Comparison of ENCODE assay signal across 25 cellular contexts in the genomic region with DNA sequence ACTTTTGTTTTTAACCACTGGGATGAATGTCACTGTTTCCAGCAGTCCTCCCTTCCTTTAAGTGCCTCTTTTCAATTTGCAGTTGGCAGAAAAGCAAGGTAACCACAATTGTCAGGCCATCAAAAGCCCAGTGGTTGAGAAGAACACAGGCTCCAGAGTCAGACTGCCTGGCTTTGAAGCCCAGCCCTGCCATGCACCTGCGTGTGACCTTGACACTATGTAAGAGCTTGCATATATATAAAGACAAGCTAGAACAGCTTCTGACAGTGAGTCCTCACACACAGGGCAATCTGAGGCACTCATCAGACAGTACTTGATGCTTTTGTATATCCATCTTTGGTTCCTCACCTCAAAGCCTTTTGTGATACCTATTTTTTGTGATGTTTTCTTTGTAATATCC. TPM values are rescaled to one million over a fixed set of nuclear protein-coding genes. Genes with fewer than 3 reads are reported as not detected.
"Had no signal": no experiment of that assay in that cellular context is flagged by ENCODE, and none has a peak within 500 bp of the region (broad histone marks: within the 10 kb centered on the region; RNA-seq: fewer than 3 reads in every experiment).

No MANE protein-coding gene starts in this region.

- ATAC-seq: activated CD4-positive, alpha-beta T cell treated with anti-CD3 and anti-CD28 coated beads for 36 hours; activated T-cell treated with anti-CD3 and anti-CD28 coated beads, Interleukin-2, amount 50 U/mL, for 72 hours; stimulated activated naive B cell treated with anti-CD40 and anti-IgM and Interleukin-4, amounts not matched to agents 10 μg/mL and 1 μg/mL and 100 μg/mL, for 72 hours had no signal

- H3K4me2 ChIP-seq: hepatocyte, smooth muscle cell had no signal

- H2AFZ ChIP-seq: hepatocyte had no signal

- H3K27me3 ChIP-seq: colonic mucosa, gastroesophageal sphincter, suprapubic skin had no signal

- FAIRE-seq: bronchial epithelial cell, endometrium had no signal

- H3K4me3 ChIP-seq: colonic mucosa, gastroesophageal sphincter, hepatocyte, smooth muscle cell, suprapubic skin, tibial artery had no signal

- H3K36me3 ChIP-seq: colonic mucosa, gastroesophageal sphincter, neutrophil, suprapubic skin, tibial artery had no signal

- H3K79me2 ChIP-seq: hepatocyte had no signal

- H3K27ac ChIP-seq: colonic mucosa, hepatocyte, neutrophil, suprapubic skin, tibial artery had no signal

- H3K4me1 ChIP-seq: colonic mucosa, suprapubic skin, tibial artery had no signal

- H3K9me3 ChIP-seq: colonic mucosa, gastroesophageal sphincter, neutrophil, suprapubic skin, tibial artery had no signal

- DNase-seq: activated CD4-positive, alpha-beta T cell treated with anti-CD3 and anti-CD28 coated beads for 36 hours; activated CD4-positive, CD25-positive, alpha-beta regulatory T cell; activated effector memory CD4-positive, alpha-beta T cell treated with Interleukin-2 at 50 U/mL for 16 hours; activated naive CD4-positive, alpha-beta T cell treated with Interleukin-2 at 50 U/mL for 16 hours; activated T-cell treated with anti-CD3 and anti-CD28 coated beads for 4 hours; activated T-cell treated with anti-CD3 and anti-CD28 coated beads, Interleukin-2, amount 50 U/mL, for 72 hours; anterior cingulate cortex; cerebellar nuclear complex; colonic mucosa; effector CD8-positive, alpha-beta T cell; islet precursor cell; mammary epithelial cell; naive B cell; nephron progenitor cell; stimulated activated CD4-positive, alpha-beta T cell treated with anti-CD3 and anti-CD28 coated beads, Interleukin-15, amount 100 ng/mL, for 24 hours; stimulated activated CD4-positive, alpha-beta T cell treated with anti-CD3 and anti-CD28 coated beads, Interleukin-2, amount 100 ng/mL, for 24 hours; stimulated activated naive B cell treated with anti-CD40 and anti-IgM and Interleukin-4, amounts not matched to agents 10 μg/mL and 1 μg/mL and 100 μg/mL, for 72 hours; tibial artery had no signal

RNA-seq across cellular contexts. Expression of gene CCBE1, which starts 11.0 kb away (rescaled TPM):
- polyA plus RNA-seq: smooth muscle cell had no signal
